9 cellular contexts compared by ENCODE assay signal in the genomic region with DNA sequence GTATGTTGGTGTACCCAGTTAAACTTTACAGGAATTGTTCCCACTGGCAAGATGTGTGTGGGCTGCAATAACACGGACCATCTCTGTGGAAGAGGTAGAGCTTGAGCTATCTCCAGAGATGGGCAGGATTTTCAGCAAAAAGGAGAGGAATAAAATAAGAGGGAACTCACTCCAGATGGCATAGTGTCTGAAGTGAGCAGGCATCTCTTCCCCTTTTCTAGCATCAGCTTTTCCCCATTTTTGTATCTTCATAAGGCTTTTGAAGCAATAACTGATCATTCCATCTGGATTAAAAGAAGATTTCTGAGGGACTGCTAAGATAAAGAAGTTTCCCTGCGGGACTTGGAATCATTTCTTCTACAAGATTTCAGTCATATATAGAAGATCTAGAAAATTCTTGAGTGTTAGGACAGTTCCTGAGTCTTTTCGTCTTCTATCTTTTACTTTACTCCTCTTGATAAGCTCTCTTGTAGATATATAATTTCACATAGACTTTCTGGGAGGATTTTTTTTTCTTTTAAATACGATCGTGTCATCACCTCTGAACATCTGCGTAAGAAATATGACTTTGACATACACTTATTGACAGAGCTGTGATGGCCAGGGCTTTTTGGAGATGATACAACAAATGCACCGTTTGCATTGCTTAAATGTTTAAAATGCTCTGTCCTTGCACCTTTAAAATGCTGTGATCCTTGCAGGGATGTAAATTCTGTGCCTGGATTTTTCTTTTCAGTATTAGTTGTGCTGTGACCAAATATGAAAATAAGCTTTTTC. TPM values are rescaled to one million over a fixed set of nuclear protein-coding genes. Genes with fewer than 3 reads are reported as not detected.
DNase-seq lines count a peak whose midpoint lies in the region; ATAC-seq and TF ChIP-seq lines count a peak whose summit lies in the region.
"Had no signal": no experiment of that assay in that cellular context is flagged by ENCODE, and none has a peak within 500 bp of the region (broad histone marks: within the 10 kb centered on the region; RNA-seq: fewer than 3 reads in every experiment).

No MANE protein-coding gene starts in this region.

- WGBS in heart left ventricle, 4 donors: 48 to 56% (median 51%) methylated on average over 7 of the region's 7 CpGs

- DNase-seq in heart left ventricle (no peak), Right ventricle myocardium inferior (ENCODE audit: missing footprints) (no peak), ascending aorta (ENCODE audit: low spot score in 2 of 2) (no peak), medulla oblongata (ENCODE audit: extremely low spot score) (peak; percentile 42), vagina (ENCODE audit: extremely low spot score in 2 of 2) (no peak), globus pallidus (ENCODE audit: low spot score) (no peak)

- H3K9me3 ChIP-seq in heart left ventricle (no peaks in the 10 kb centered on the region), ascending aorta (no peaks in the 10 kb centered on the region), vagina (no peaks in the 10 kb centered on the region)

- TF ChIP-seq CTCF in heart left ventricle (IDR thresholded peaks at IDR 0.05): no peak
- TF ChIP-seq CTCF in ascending aorta (IDR thresholded peaks at IDR 0.05): no peak
- TF ChIP-seq CTCF in vagina (IDR thresholded peaks at IDR 0.05): no peak

- H3K27ac ChIP-seq in heart left ventricle (peak overlapping the region in 1 of 12 donors; percentile 90), ascending aorta (no peak overlapping the region), vagina (peak overlapping the region; percentile 51)

- H3K4me3 ChIP-seq in heart left ventricle (peak overlapping the region in 11 of 12 donors; percentile 73 to 94 (median 87)), ascending aorta (peak overlapping the region; percentile 81 to 90), vagina (peak overlapping the region; percentile 53 to 86)

- ATAC-seq in heart left ventricle (no peak), Right ventricle myocardium inferior (no peak), HG02981 (IDR thresholded peaks at IDR 0.05; ENCODE audit: unreplicated experiment) (no peak), GM18519 (IDR thresholded peaks at IDR 0.05; ENCODE audit: low FRiP score, unreplicated experiment) (no peak)

- H3K27me3 ChIP-seq in heart left ventricle (no peaks in the 10 kb centered on the region), ascending aorta (no peaks in the 10 kb centered on the region), vagina (no peaks in the 10 kb centered on the region)

- TF ChIP-seq POLR2A in heart left ventricle (IDR thresholded peaks at IDR 0.05) (no peak), vagina (IDR thresholded peaks at IDR 0.05) (no peak)

- H3K4me1 ChIP-seq in heart left ventricle (peaks cover 0 to 60% (median 40%) of the 10 kb centered on the region in 12 donors), ascending aorta (peaks cover 0 to 4% of the 10 kb centered on the region in 2 donors), vagina (peaks cover 59% of the 10 kb centered on the region)

- intact Hi-C loops in heart left ventricle (cut with DNase I) (loop anchor here in 1 of 10 donors (5.0 kb wide), 1 partner anchor 39 kb away; no protein-coding TSS in a partner anchor), Right ventricle myocardium inferior (cut with DNase I) (no loop called here), ascending aorta (cut with DNase I) (no loop called here), vagina (cut with DNase I) (no loop called here)

- H3K36me3 ChIP-seq in heart left ventricle (peaks cover 0 to 9% (median 6%) of the 10 kb centered on the region in 9 donors), ascending aorta (peaks cover 0 to 3% of the 10 kb centered on the region in 2 donors), vagina (peaks cover 0 to 2% of the 10 kb centered on the region in 2 donors)

RNA-seq across cellular contexts. Expression of a gene that starts 2.1 kb away (rescaled TPM):
- total RNA-seq in heart left ventricle: 10 to 100 TPM; 18.9 to 54.2 (median 31.8) TPM
- 10 to 100 TPM in 1 of 2 donors, 1 to 10 TPM in 1; 3.6 to 36.7 TPM for polyA plus RNA-seq in heart left ventricle
- 20.2 TPM for total RNA-seq in Right ventricle myocardium inferior
- 141 TPM for total RNA-seq in ascending aorta
- 56.5 TPM for total RNA-seq in vagina

RNA-seq across cellular contexts. Expression of a gene that starts 47.0 kb away (rescaled TPM):
- total RNA-seq in heart left ventricle (not detected), Right ventricle myocardium inferior (not detected), ascending aorta (not detected), vagina (not detected)
- not detected for polyA plus RNA-seq in heart left ventricle
- total RNA-seq: myocyte had no signal
